In genomic region chr5:177363565-177363964, GRCh38 we compare ENCODE assay signal across 1 cellular context.
TF ChIP-seq lines count a peak whose summit lies in the region.

No MANE protein-coding gene starts in this region.

TF ChIP-seq in K562, 482 proteins besides CTCF, POLR2A, EP300 and RAD21 (continues in another document):
- TF ChIP-seq BCL6 (CRISPR knock-in tag; IDR thresholded peaks at IDR 0.05) (no peak), PML (IDR thresholded peaks at IDR 0.05; ENCODE audit: low read length) (no peak), ZNF146 (CRISPR knock-in tag; IDR thresholded peaks at IDR 0.05; ENCODE audit: unreplicated experiment) (no peak), E2F4 (CRISPR knock-in tag; IDR thresholded peaks at IDR 0.05; ENCODE audit: low read depth) (no peak), ZNF239 (CRISPR knock-in tag; IDR thresholded peaks at IDR 0.05) (no peak), ZBTB34 (CRISPR knock-in tag; IDR thresholded peaks at IDR 0.05) (no peak), MAFF (IDR thresholded peaks at IDR 0.05; ENCODE audit: low read length) (no peak), CBFA2T3 (IDR thresholded peaks at IDR 0.05) (no peak), ZNF431 (CRISPR knock-in tag; IDR thresholded peaks at IDR 0.05) (no peak), ZNF584 (CRISPR knock-in tag; IDR thresholded peaks at IDR 0.05; ENCODE audit: low read depth) (no peak), SRSF7 (optimal IDR thresholded peaks at IDR 0.05; ENCODE audit: low read depth, low read length) (no peak), SIX5 (IDR thresholded peaks at IDR 0.05; ENCODE audit: borderline replicate concordance in 1 of 2, insufficient read depth in 1 of 2, low read depth in 1 of 2, low read length in 2 of 2) (no peak), NONO (IDR thresholded peaks at IDR 0.05; ENCODE audit: low read depth in 2 of 2, low read length in 1 of 2) (no peak), PTBP1 (IDR thresholded peaks at IDR 0.05; ENCODE audit: low read depth, low read length) (peak; percentile 93), ZNF232 (CRISPR knock-in tag; IDR thresholded peaks at IDR 0.05) (no peak), ZNF518B (CRISPR knock-in tag; IDR thresholded peaks at IDR 0.05) (no peak), CREB5 (CRISPR knock-in tag; IDR thresholded peaks at IDR 0.05) (no peak), ZBTB5 (IDR thresholded peaks at IDR 0.05) (no peak), ZBTB1 (CRISPR knock-in tag; IDR thresholded peaks at IDR 0.05; ENCODE audit: borderline replicate concordance, low read depth) (no peak), ELF2 (CRISPR knock-in tag; IDR thresholded peaks at IDR 0.05) (no peak), JUNB (CRISPR knock-in tag; conservative IDR thresholded peaks at IDR 0.05) (no peak), ZBTB12 (CRISPR knock-in tag; IDR thresholded peaks at IDR 0.05) (no peak), TRIM24 (IDR thresholded peaks at IDR 0.05) (peak in 1 of 2 experiments; percentile 30; a peak in 1 of 4 replicates), ZNF398 (CRISPR knock-in tag; IDR thresholded peaks at IDR 0.05) (no peak), TEAD4 (IDR thresholded peaks at IDR 0.05; ENCODE audit: low read length) (no peak), TEAD4 (CRISPR knock-in tag; IDR thresholded peaks at IDR 0.05; ENCODE audit: borderline replicate concordance) (no peak), NUFIP1 (IDR thresholded peaks at IDR 0.05; ENCODE audit: partially characterized antibody) (no peak), RCOR1 (IDR thresholded peaks at IDR 0.05; ENCODE audit: borderline replicate concordance in 1 of 2, low read depth in 2 of 2, low read length in 2 of 2) (peak; percentile 13 to 92; a peak in 3 of 4 replicates), RBM15 (IDR thresholded peaks at IDR 0.05; ENCODE audit: insufficient read depth, low read length) (no peak), NFXL1 (CRISPR knock-in tag; IDR thresholded peaks at IDR 0.05) (no peak), IRF2 (CRISPR knock-in tag; IDR thresholded peaks at IDR 0.05) (no peak), NFATC3 (IDR thresholded peaks at IDR 0.05) (no peak; the same call in 1 of the 2 replicates), ZFP36 (IDR thresholded peaks at IDR 0.05; ENCODE audit: low read depth, low read length, partially characterized antibody) (peak; percentile 97), ZC3H4 (CRISPR knock-in tag; IDR thresholded peaks at IDR 0.05; ENCODE audit: borderline replicate concordance) (no peak), ZKSCAN8 (CRISPR knock-in tag; IDR thresholded peaks at IDR 0.05) (no peak), MBD2 (IDR thresholded peaks at IDR 0.05; ENCODE audit: borderline replicate concordance, low read depth) (no peak), NBN (IDR thresholded peaks at IDR 0.05; ENCODE audit: low read depth) (peak; percentile 58), AFF4 (CRISPR knock-in tag; IDR thresholded peaks at IDR 0.05) (no peak), CLOCK (CRISPR knock-in tag; IDR thresholded peaks at IDR 0.05; ENCODE audit: borderline replicate concordance) (no peak), ZNF347 (CRISPR knock-in tag; IDR thresholded peaks at IDR 0.05; ENCODE audit: low read depth) (no peak), SMARCA4 (IDR thresholded peaks at IDR 0.05) (no peak), FOXP4 (CRISPR knock-in tag; IDR thresholded peaks at IDR 0.05; ENCODE audit: borderline replicate concordance) (no peak)
